ENCODE assay signal across 32 cellular contexts in the genomic region with DNA sequence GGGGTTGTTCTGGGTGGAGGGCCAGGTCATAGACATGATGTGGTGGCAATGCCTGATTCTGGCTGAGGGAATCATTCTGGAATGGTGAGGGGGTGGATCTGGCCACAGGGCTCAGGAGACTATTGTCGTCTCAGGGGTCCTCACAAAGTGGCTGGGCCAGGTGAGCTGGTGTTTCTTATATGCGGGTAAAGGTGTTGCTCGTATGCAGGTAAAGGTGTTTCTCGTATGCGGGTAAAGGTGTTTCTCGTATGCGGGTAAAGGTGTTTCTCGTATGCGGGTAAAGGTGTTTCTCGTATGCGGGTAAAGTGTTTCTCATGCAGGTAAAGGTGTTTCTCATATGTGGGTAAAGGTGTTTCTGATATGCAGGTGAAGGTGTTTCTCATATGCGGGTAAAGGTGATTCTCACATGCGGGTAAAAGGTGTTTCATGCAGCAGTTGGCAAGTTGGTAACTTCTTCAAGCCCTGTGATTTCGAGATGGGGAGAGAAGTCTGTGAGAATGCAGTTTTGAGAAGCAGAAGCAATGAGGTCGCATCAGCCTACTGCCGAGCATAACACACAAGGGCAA. TPM values are rescaled to one million over a fixed set of nuclear protein-coding genes. Genes with fewer than 3 reads are reported as not detected.
"Had no signal": no experiment of that assay in that cellular context is flagged by ENCODE, and none has a peak within 500 bp of the region (broad histone marks: within the 10 kb centered on the region; RNA-seq: fewer than 3 reads in every experiment).

No MANE protein-coding gene starts in this region.

- H3K4me3 ChIP-seq: esophagus muscularis mucosa, gastrocnemius medialis had no signal

- H3K36me3 ChIP-seq: brain microvascular endothelial cell, esophagus muscularis mucosa, gastrocnemius medialis, WERI-Rb-1 had no signal

- H3K4me3 Mint-ChIP-seq: activated B cell treated with CpG ODN at 0.5 μM for 24 hours; activated CD8-positive, alpha-beta T cell treated with anti-CD3 and anti-CD28 coated beads for 36 hours; activated naive CD8-positive, alpha-beta T cell; activated T-cell treated with anti-CD3 and anti-CD28 coated beads, Interleukin-2, amount 50 U/mL, for 4 hours; activated T-helper 17 cell treated with anti-CD3 and anti-CD28 coated beads, Interleukin-2, amount 50 U/mL, for 72 hours; central memory CD8-positive, alpha-beta T cell; effector memory CD8-positive, alpha-beta T cell; T-helper 17 cell; T-helper 2 cell treated with Interferon-gamma antibody and Interleukin-4, amounts not matched to agents 5 μg/mL and 100 μg/mL, for 36 hours had no signal

- H3K27ac ChIP-seq: brain microvascular endothelial cell, esophagus muscularis mucosa, foreskin keratinocyte, gastrocnemius medialis, WERI-Rb-1 had no signal

- H3K27me3 ChIP-seq: brain microvascular endothelial cell had no signal

- DNase-seq: activated B cell treated with CpG ODN at 0.5 μM for 24 hours; activated CD4-positive, alpha-beta T cell treated with anti-CD3 and anti-CD28 coated beads for 48 hours; activated CD4-positive, alpha-beta T cell treated with anti-CD3 and anti-CD28 coated beads, Interleukin-2, amount 50 U/mL, for 1 hour; activated CD4-positive, alpha-beta T cell treated with anti-CD3 and anti-CD28 coated beads, Interleukin-2, amount 50 U/mL, for 48 hours; activated CD8-positive, alpha-beta memory T cell treated with anti-CD3 and anti-CD28 coated beads for 24 hours; activated CD8-positive, alpha-beta T cell treated with anti-CD3 and anti-CD28 coated beads for 36 hours; activated effector memory CD4-positive, alpha-beta T cell treated with Interleukin-2 at 50 U/mL for 16 hours; activated gamma-delta T cell treated with Interleukin-2 at 50 U/mL for 16 hours; activated naive CD4-positive, alpha-beta T cell treated with anti-CD3 and anti-CD28 coated beads, Interleukin-2, amount 50 U/mL, for 16 hours; activated naive CD4-positive, alpha-beta T cell treated with Interleukin-2 at 50 U/mL for 16 hours; activated T-cell treated with anti-CD3 and anti-CD28 coated beads, Interleukin-2, amount 50 U/mL, for 4 hours; amniotic stem cell; anterior cingulate cortex; brain microvascular endothelial cell; cortex of kidney; dermis blood vessel endothelial cell; effector CD4-positive, alpha-beta T cell; effector memory CD8-positive, alpha-beta T cell; erythroblast; foreskin keratinocyte; gastrocnemius medialis; glutamatergic neuron; T-helper 1 cell; T-helper 17 cell; T1000; WERI-Rb-1 had no signal

- H3K27ac Mint-ChIP-seq: activated B cell treated with CpG ODN at 0.5 μM for 24 hours; activated CD8-positive, alpha-beta T cell treated with anti-CD3 and anti-CD28 coated beads for 36 hours; activated naive CD8-positive, alpha-beta T cell; activated T-helper 17 cell treated with anti-CD3 and anti-CD28 coated beads, Interleukin-2, amount 50 U/mL, for 72 hours; effector memory CD8-positive, alpha-beta T cell; T-helper 17 cell; T-helper 2 cell treated with Interferon-gamma antibody and Interleukin-4, amounts not matched to agents 5 μg/mL and 100 μg/mL, for 36 hours had no signal

- H3K9me3 ChIP-seq: esophagus muscularis mucosa, gastrocnemius medialis had no signal

- H3K27me3 Mint-ChIP-seq: activated naive CD8-positive, alpha-beta T cell had no signal

- H3K4me1 Mint-ChIP-seq: activated B cell treated with CpG ODN at 0.5 μM for 24 hours; activated T-helper 17 cell treated with anti-CD3 and anti-CD28 coated beads, Interleukin-2, amount 50 U/mL, for 72 hours had no signal

- H3K9me3 Mint-ChIP-seq: activated B cell treated with CpG ODN at 0.5 μM for 24 hours; activated CD8-positive, alpha-beta T cell treated with anti-CD3 and anti-CD28 coated beads for 36 hours; activated T-cell treated with anti-CD3 and anti-CD28 coated beads, Interleukin-2, amount 50 U/mL, for 4 hours; activated T-helper 17 cell treated with anti-CD3 and anti-CD28 coated beads, Interleukin-2, amount 50 U/mL, for 72 hours; central memory CD8-positive, alpha-beta T cell; effector memory CD8-positive, alpha-beta T cell; T-helper 2 cell treated with Interferon-gamma antibody and Interleukin-4, amounts not matched to agents 5 μg/mL and 100 μg/mL, for 36 hours had no signal

- ATAC-seq: activated CD4-positive, CD25-positive, alpha-beta regulatory T cell treated with anti-CD3 and anti-CD28 coated beads, Interleukin-2, amount 50 U/mL, for 24 hours; activated CD8-positive, alpha-beta T cell treated with anti-CD3 and anti-CD28 coated beads for 36 hours; activated T-cell treated with anti-CD3 and anti-CD28 coated beads, Interleukin-2, amount 50 U/mL, for 4 hours; activated T-helper 17 cell treated with anti-CD3 and anti-CD28 coated beads, Interleukin-2, amount 50 U/mL, for 72 hours; effector memory CD8-positive, alpha-beta T cell; foreskin keratinocyte; gastrocnemius medialis; T-helper 17 cell had no signal

- H3K4me1 ChIP-seq: foreskin keratinocyte had no signal

- H3K36me3 Mint-ChIP-seq: activated naive CD8-positive, alpha-beta T cell had no signal

RNA-seq across cellular contexts. Expression of gene MUC4, which starts 10.5 kb away (rescaled TPM):
- total RNA-seq: foreskin keratinocyte, T-helper 17 cell had no signal
